17 cellular contexts compared by ENCODE assay signal in genomic region chrX:70720721-70721120, GRCh38.
DNase-seq lines count a peak whose midpoint lies in the region; ATAC-seq and TF ChIP-seq lines count a peak whose summit lies in the region.
"Had no signal": no experiment of that assay in that cellular context is flagged by ENCODE, and none has a peak within 500 bp of the region (broad histone marks: within the 10 kb centered on the region; RNA-seq: fewer than 3 reads in every experiment).

No MANE protein-coding gene starts in this region.

- no peak for TF ChIP-seq CTCF in choroid plexus epithelial cell (conservative IDR thresholded peaks at IDR 0.05; ENCODE audit: low read depth, low read length)

- no peak for ATAC-seq in GM18498 (IDR thresholded peaks at IDR 0.05; ENCODE audit: unreplicated experiment)

- DNase-seq in EL: peak; percentile 0
- DNase-seq in LoVo (ENCODE audit: low spot score): peak; percentile 58
- peak; percentile 0 for DNase-seq in choroid plexus epithelial cell (ENCODE audit: low read depth)
- DNase-seq in iris pigment epithelial cell (ENCODE audit: low read depth): peak; percentile 3
- DNase-seq in stimulated activated CD4-positive, alpha-beta T cell treated with anti-CD3 and anti-CD28 coated beads, Interleukin-2, amount 100 ng/mL, for 24 hours: no peak
- no peak for DNase-seq in inferior parietal cortex (ENCODE audit: extremely low spot score)
- DNase-seq in posterior vena cava (ENCODE audit: low spot score): no peak
- DNase-seq: CD8-positive, alpha-beta memory T cell; GF-D8; H9; KBM-7; NCI-H1417; NCI-H187; NCI-H446; NCI-H526; Right ventricle myocardium superior had no signal

- no peak overlapping the region for H3K4me3 ChIP-seq in choroid plexus epithelial cell (ENCODE audit: low read depth, low read length)

- intact Hi-C loops in posterior vena cava (cut with DNase I): no loop called here

Comparison
In these comparisons a context has a peak if more than half of its experiments do, and no peak if none do; other contexts are left out.
1. DNase-seq: peak in EL (single experiment), LoVo (single experiment), choroid plexus epithelial cell (single experiment) and iris pigment epithelial cell (single experiment); none in stimulated activated CD4-positive, alpha-beta T cell treated with anti-CD3 and anti-CD28 coated beads, Interleukin-2, amount 100 ng/mL, for 24 hours (0 of 2), inferior parietal cortex (single experiment) and posterior vena cava (single experiment).